Comparison of ENCODE assay signal across 9 cellular contexts in genomic region chr1:229843627-229844238, GRCh38.
DNase-seq lines count a peak whose midpoint lies in the region; ATAC-seq, FAIRE-seq and TF ChIP-seq lines count a peak whose summit lies in the region.
"Had no signal": no experiment of that assay in that cellular context is flagged by ENCODE, and none has a peak within 500 bp of the region (broad histone marks: within the 10 kb centered on the region; RNA-seq: fewer than 3 reads in every experiment).

No MANE protein-coding gene starts in this region.

- H3K27ac Mint-ChIP-seq in activated CD4-positive, alpha-beta T cell treated with anti-CD3 and anti-CD28 coated beads for 36 hours, result no peak overlapping the region

- no peaks in the 10 kb centered on the region for H3K4me1 ChIP-seq in cardiac muscle cell (ENCODE audit: low read depth)

- POLR2A ChIA-PET in activated CD4-positive, alpha-beta T cell treated with anti-CD3 and anti-CD28 coated beads for 36 hours (lab: Charles Lee), result no interaction called here

- DNase-seq in activated CD4-positive, alpha-beta T cell treated with anti-CD3 and anti-CD28 coated beads for 36 hours, result peak; percentile 13
- no peak for DNase-seq in activated CD4-positive, alpha-beta T cell treated with anti-CD3 and anti-CD28 coated beads for 48 hours
- peak; percentile 47 for DNase-seq in RKO (ENCODE audit: low spot score)
- DNase-seq in cardiac muscle cell (ENCODE audit: low read depth in 1 of 2, low spot score in 1 of 2), result peak in 1 of 2 donors; percentile 23
- peak; percentile 57 for DNase-seq in urothelium cell line (ENCODE audit: low spot score)
- no peak for DNase-seq in NOMO-1 treated with dmso at 0.1 percent for 144 hours (lab: John Stamatoyannopoulos, UW; ENCODE audit: unreplicated experiment)
- DNase-seq in coronary artery (ENCODE audit: low spot score), result no peak
- DNase-seq: GDM1 had no signal

- no peaks in the 10 kb centered on the region for H3K36me3 ChIP-seq in cardiac muscle cell

- peak; percentile 86 for FAIRE-seq in urothelium cell line (lab: Jason Lieb, UNC)

- peaks cover 12% of the 10 kb centered on the region for H3K27me3 Mint-ChIP-seq in activated CD4-positive, alpha-beta T cell treated with anti-CD3 and anti-CD28 coated beads for 36 hours

- CTCF ChIA-PET in activated CD4-positive, alpha-beta T cell treated with anti-CD3 and anti-CD28 coated beads for 36 hours (lab: Charles Lee), result interaction anchor here (1.0 kb wide), 1 partner anchor 10 kb away, joined by 3 read pairs; no protein-coding TSS in a partner anchor

- no peak for ATAC-seq in activated CD4-positive, alpha-beta T cell treated with anti-CD3 and anti-CD28 coated beads for 36 hours
- ATAC-seq in HG03565 (IDR thresholded peaks at IDR 0.05; ENCODE audit: unreplicated experiment), result no peak

- H3K27ac ChIP-seq in cardiac muscle cell, result no peak overlapping the region
- no peak overlapping the region for H3K27ac ChIP-seq in coronary artery

- H3K4me1 Mint-ChIP-seq in activated CD4-positive, alpha-beta T cell treated with anti-CD3 and anti-CD28 coated beads for 36 hours, result no peaks in the 10 kb centered on the region

- no peaks in the 10 kb centered on the region for H3K9me3 ChIP-seq in cardiac muscle cell (ENCODE audit: low read depth)

- H3K9me3 Mint-ChIP-seq in activated CD4-positive, alpha-beta T cell treated with anti-CD3 and anti-CD28 coated beads for 36 hours (ENCODE audit: low read depth), result no peaks in the 10 kb centered on the region

- H3K36me3 Mint-ChIP-seq in activated CD4-positive, alpha-beta T cell treated with anti-CD3 and anti-CD28 coated beads for 36 hours (ENCODE audit: low read depth), result no peaks in the 10 kb centered on the region

- H3K4me3 ChIP-seq in cardiac muscle cell (no peak overlapping the region), coronary artery (no peak overlapping the region)

- intact Hi-C loops in activated CD4-positive, alpha-beta T cell treated with anti-CD3 and anti-CD28 coated beads for 36 hours (cut with DNase I, micrococcal nuclease), result no loop called here

- peak; percentile 18 for TF ChIP-seq CTCF in cardiac muscle cell (IDR thresholded peaks at IDR 0.05; ENCODE audit: low read depth, low read length)
- no peak for TF ChIP-seq CTCF in coronary artery (IDR thresholded peaks at IDR 0.05)

- H3K27me3 ChIP-seq in cardiac muscle cell, result no peaks in the 10 kb centered on the region

- H3K4me3 Mint-ChIP-seq in activated CD4-positive, alpha-beta T cell treated with anti-CD3 and anti-CD28 coated beads for 36 hours, result no peak overlapping the region

Comparison
In these comparisons a context has a peak if more than half of its experiments do, and no peak if none do; other contexts are left out.
1. DNase-seq: peak in activated CD4-positive, alpha-beta T cell treated with anti-CD3 and anti-CD28 coated beads for 36 hours (single experiment), RKO (single experiment) and urothelium cell line (single experiment); none in activated CD4-positive, alpha-beta T cell treated with anti-CD3 and anti-CD28 coated beads for 48 hours (single experiment), NOMO-1 treated with dmso at 0.1 percent for 144 hours (single experiment) and coronary artery (single experiment).